In genomic region chr2:214808961-214809750, GRCh38 we compare ENCODE assay signal across 8 cellular contexts. TPM values are rescaled to one million over a fixed set of nuclear protein-coding genes. Genes with fewer than 3 reads are reported as not detected.
A peak's percentile ranks its signal among the peaks of the same experiment; 100 is the strongest.
DNase-seq lines count a peak whose midpoint lies in the region; ATAC-seq and TF ChIP-seq lines count a peak whose summit lies in the region.

BARD1 (minus strand) TSS chr2:214809683; CDS start chr2:214809569, 114 bp downstream.

- ATAC-seq in GM18858 (IDR thresholded peaks at IDR 0.05; ENCODE audit: unreplicated experiment) (peak; percentile 19), HG03064 (IDR thresholded peaks at IDR 0.05; ENCODE audit: low read depth, unreplicated experiment) (peak; percentile 28), mucosa of descending colon (peak; percentile 44)

- CTCF ChIA-PET in AG04450 (lab: Charles Lee): interaction anchor here (2.2 kb wide), 1 partner anchor 460 kb away, joined by 11 read pairs; no protein-coding TSS in a partner anchor
- CTCF ChIA-PET in activated CD4-positive, alpha-beta memory T cell treated with anti-CD3 and anti-CD28 coated beads, Interleukin-2, amount 10 ng/mL, durations not matched to agents 7 days and 5 days (lab: Charles Lee): interaction anchor here (1.7 kb wide), 1 partner anchor 14 kb away, joined by 5 read pairs; no protein-coding TSS in a partner anchor

- peak within 1 kb of the TSS; percentile 76 for H3K27ac ChIP-seq in AG04450 (ENCODE audit: low read depth, low read length)

- H3K27me3 Mint-ChIP-seq in activated CD4-positive, alpha-beta memory T cell treated with anti-CD3 and anti-CD28 coated beads, Interleukin-2, amount 10 ng/mL, durations not matched to agents 7 days and 5 days: peaks cover 7% of the 10 kb centered on the region

- H3K9me3 Mint-ChIP-seq in activated CD4-positive, alpha-beta memory T cell treated with anti-CD3 and anti-CD28 coated beads, Interleukin-2, amount 10 ng/mL, durations not matched to agents 7 days and 5 days: no peaks in the 10 kb centered on the region

- H3K9me3 ChIP-seq in AG04450 (ENCODE audit: control insufficient read depth, insufficient read depth, low read length) (no peaks in the 10 kb centered on the region; the same call in 1 of the 2 replicates), mucosa of descending colon (no peaks in the 10 kb centered on the region)

- no peak for TF ChIP-seq CTCF in AG04450 (IDR thresholded peaks at IDR 0.05; ENCODE audit: low read depth, low read length)
- no peak for TF ChIP-seq CTCF in mucosa of descending colon (IDR thresholded peaks at IDR 0.05)

- POLR2A ChIA-PET in AG04450 (lab: Yijun Ruan, JAX): interaction anchor here (0.6 kb wide), 1 partner anchor 881 kb away, joined by 5 read pairs; no protein-coding TSS in a partner anchor
- POLR2A ChIA-PET in activated CD4-positive, alpha-beta memory T cell treated with anti-CD3 and anti-CD28 coated beads, Interleukin-2, amount 10 ng/mL, durations not matched to agents 7 days and 5 days (lab: Charles Lee): interaction anchor here (0.7 to 4.2 kb wide), 17 partner anchors 9 to 1525 kb away, joined by 3 to 35 read pairs (median 4); partner anchors contain the start of genes ATIC and SPAG16

- DNase-seq in AG04450 (ENCODE audit: low read depth, low spot score) (peak; percentile 10), NCI-H446 treated with DMSO at 0.1 percent for 48 hours (lab: John Stamatoyannopoulos, UW) (peak; percentile 42), mucosa of descending colon (peak; percentile 72 to 76 (median 75))
- peak; percentile 68 for DNase-seq in activated CD4-positive, alpha-beta memory T cell treated with anti-CD3 and anti-CD28 coated beads, Interleukin-2, amount 10 ng/mL, durations not matched to agents 7 days and 5 days
- DNase-seq in stimulated activated CD8-positive, alpha-beta memory T cell treated with anti-CD3 and anti-CD28 coated beads, Interleukin-7, amount 100 ng/mL, for 1 hour (ENCODE audit: low read depth in 2 of 2): peak; percentile 13 to 24

- peak within 1 kb of the TSS; percentile 98 for H3K4me3 Mint-ChIP-seq in activated CD4-positive, alpha-beta memory T cell treated with anti-CD3 and anti-CD28 coated beads, Interleukin-2, amount 10 ng/mL, durations not matched to agents 7 days and 5 days

- H3K4me1 ChIP-seq in mucosa of descending colon (ENCODE audit: low read depth): peaks cover 6% of the 10 kb centered on the region

- peaks cover 40% of the 10 kb centered on the region for H3K36me3 Mint-ChIP-seq in activated CD4-positive, alpha-beta memory T cell treated with anti-CD3 and anti-CD28 coated beads, Interleukin-2, amount 10 ng/mL, durations not matched to agents 7 days and 5 days (ENCODE audit: low read depth)

- peak within 1 kb of the TSS; percentile 93 for H3K27ac Mint-ChIP-seq in activated CD4-positive, alpha-beta memory T cell treated with anti-CD3 and anti-CD28 coated beads, Interleukin-2, amount 10 ng/mL, durations not matched to agents 7 days and 5 days

- H3K36me3 ChIP-seq in mucosa of descending colon (ENCODE audit: low read depth): peaks cover 5% of the 10 kb centered on the region

- H3K4me3 ChIP-seq in AG04450 (ENCODE audit: low read depth, low read length): peak within 1 kb of the TSS; percentile 85
- peak within 1 kb of the TSS; percentile 80 for H3K4me3 ChIP-seq in mucosa of descending colon

- in situ Hi-C loops in endometrial microvascular endothelial cells (cut with HindIII; ENCODE audit: inconsistent ontology term, low pct_unique_long_range_greater_than_20kb, low sequenced_read_pairs): no loop called here

- H3K27me3 ChIP-seq in AG04450 (ENCODE audit: control insufficient read depth, insufficient read depth, low read length): no peaks in the 10 kb centered on the region

- intact Hi-C loops in mucosa of descending colon (cut with DNase I, micrococcal nuclease): no loop called here

- peaks cover 44% of the 10 kb centered on the region for H3K4me1 Mint-ChIP-seq in activated CD4-positive, alpha-beta memory T cell treated with anti-CD3 and anti-CD28 coated beads, Interleukin-2, amount 10 ng/mL, durations not matched to agents 7 days and 5 days

RNA-seq across cellular contexts. Expression of gene BARD1, which starts in this region (rescaled TPM):
- 3.9 and 4.2 TPM in 2 replicates for polyA plus RNA-seq in AG04450 (2011; rRNA removed)
- polyA minus RNA-seq in AG04450 (2011; rRNA and poly(A)+ RNA removed): 28.4 and 36.2 TPM in 2 replicates
- 10 to 100 TPM; 43.7 to 47.4 TPM for total RNA-seq in activated CD4-positive, alpha-beta memory T cell treated with anti-CD3 and anti-CD28 coated beads, Interleukin-2, amount 10 ng/mL, durations not matched to agents 7 days and 5 days
- total RNA-seq in endometrial microvascular endothelial cells (ENCODE audit: inconsistent ontology term) (11.9 TPM), mucosa of descending colon (10 to 100 TPM; 10.5 to 20.4 (median 15.9) TPM)

Comparison
In these comparisons a context has a peak if more than half of its experiments do, and no peak if none do; other contexts are left out.
1. Peak in every context shown above with its lines: DNase-seq, ATAC-seq, H3K4me3 ChIP-seq and H3K27ac ChIP-seq.
2. DNase-seq: peak in every context shown above with its lines; median percentile 75 in mucosa of descending colon; 68 in activated CD4-positive, alpha-beta memory T cell treated with anti-CD3 and anti-CD28 coated beads, Interleukin-2, amount 10 ng/mL, durations not matched to agents 7 days and 5 days; 42 in NCI-H446 treated with DMSO at 0.1 percent for 48 hours; 18 in stimulated activated CD8-positive, alpha-beta memory T cell treated with anti-CD3 and anti-CD28 coated beads, Interleukin-7, amount 100 ng/mL, for 1 hour; 10 in AG04450.